ENCODE assay signal across 17 cellular contexts in genomic region chr1:67815303-67816095, GRCh38. TPM values are rescaled to one million over a fixed set of nuclear protein-coding genes. Genes with fewer than 3 reads are reported as not detected.
DNase-seq lines count a peak whose midpoint lies in the region; ATAC-seq and TF ChIP-seq lines count a peak whose summit lies in the region.
"Had no signal": no experiment of that assay in that cellular context is flagged by ENCODE, and none has a peak within 500 bp of the region (broad histone marks: within the 10 kb centered on the region; RNA-seq: fewer than 3 reads in every experiment).

No MANE protein-coding gene starts in this region.

- H3K36me3 ChIP-seq in SJSA1 (peaks cover 26% of the 10 kb centered on the region), tibial nerve (no peaks in the 10 kb centered on the region)
- H3K36me3 ChIP-seq in effector memory CD4-positive, alpha-beta T cell (ENCODE audit: control insufficient read depth, insufficient read depth, low read length) = no peaks in the 10 kb centered on the region
- H3K36me3 ChIP-seq: uterus had no signal

- WGBS in tibial nerve, 2 donors = 70 to 72% methylated on average over 16 to 17 of the region's 17 CpGs

- H3K27me3 Mint-ChIP-seq in natural killer cell treated with Interleukin-12 subunit alpha and Interleukin-12 subunit beta and Interleukin-15 and Interleukin-18, amount 100 ng/mL, for 72 hours = peaks cover 10 to 13% of the 10 kb centered on the region in 2 donors

- no peak overlapping the region for H3K4me3 Mint-ChIP-seq in natural killer cell treated with Interleukin-12 subunit alpha and Interleukin-12 subunit beta and Interleukin-15 and Interleukin-18, amount 100 ng/mL, for 72 hours
- H3K4me3 Mint-ChIP-seq: activated naive CD8-positive, alpha-beta T cell treated with anti-CD3 and anti-CD28 coated beads for 36 hours; B cell; T-helper 1 cell treated with Interleukin-12 subunit alpha and Interleukin-12 subunit beta and Interleukin-4 antibody, amounts not matched to agents 30 μg/mL and 1 μg/mL, for 36 hours had no signal

- H3K4me1 ChIP-seq in SJSA1 (replicated peaks) = peaks cover 42% of the 10 kb centered on the region
- peaks cover 0 to 84% (median 22%) of the 10 kb centered on the region in 4 donors for H3K4me1 ChIP-seq in tibial nerve
- no peaks in the 10 kb centered on the region for H3K4me1 ChIP-seq in effector memory CD4-positive, alpha-beta T cell (ENCODE audit: control insufficient read depth, insufficient read depth, low read length, poor library complexity, severe bottlenecking)

- H3K9me3 Mint-ChIP-seq in natural killer cell treated with Interleukin-12 subunit alpha and Interleukin-12 subunit beta and Interleukin-15 and Interleukin-18, amount 100 ng/mL, for 72 hours = no peaks in the 10 kb centered on the region
- H3K9me3 Mint-ChIP-seq: activated naive CD8-positive, alpha-beta T cell treated with anti-CD3 and anti-CD28 coated beads for 36 hours; naive B cell; T-helper 1 cell treated with Interleukin-12 subunit alpha and Interleukin-12 subunit beta and Interleukin-4 antibody, amounts not matched to agents 30 μg/mL and 1 μg/mL, for 36 hours had no signal

- H3K36me3 Mint-ChIP-seq in natural killer cell treated with Interleukin-12 subunit alpha and Interleukin-12 subunit beta and Interleukin-15 and Interleukin-18, amount 100 ng/mL, for 72 hours = no peaks in the 10 kb centered on the region
- H3K36me3 Mint-ChIP-seq: activated naive CD8-positive, alpha-beta T cell treated with anti-CD3 and anti-CD28 coated beads for 36 hours; naive B cell had no signal

- H3K27me3 ChIP-seq in SJSA1 (replicated peaks) = no peaks in the 10 kb centered on the region
- H3K27me3 ChIP-seq in tibial nerve = no peaks in the 10 kb centered on the region
- no peaks in the 10 kb centered on the region for H3K27me3 ChIP-seq in effector memory CD4-positive, alpha-beta T cell (replicated peaks; ENCODE audit: control insufficient read depth, insufficient read depth, low read length, poor library complexity, severe bottlenecking)
- H3K27me3 ChIP-seq: uterus had no signal

- H3K27ac ChIP-seq in SJSA1 = peak overlapping the region; percentile 72; the same call in 1 of the 2 replicates
- peak overlapping the region; percentile 25 for H3K27ac ChIP-seq in epithelial cell of prostate
- H3K27ac ChIP-seq in tibial nerve = peak overlapping the region in 3 of 4 donors; percentile 63 to 83 (median 76)
- H3K27ac ChIP-seq in effector memory CD4-positive, alpha-beta T cell (ENCODE audit: insufficient read depth, low read length, poor library complexity, severe bottlenecking) = no peak overlapping the region

- peaks cover 0 to 2% of the 10 kb centered on the region in 2 donors for H3K4me1 Mint-ChIP-seq in natural killer cell treated with Interleukin-12 subunit alpha and Interleukin-12 subunit beta and Interleukin-15 and Interleukin-18, amount 100 ng/mL, for 72 hours (ENCODE audit: low read depth in 2 of 2)
- H3K4me1 Mint-ChIP-seq: B cell, naive B cell had no signal

- no peak for TF ChIP-seq EP300 in tibial nerve (IDR thresholded peaks at IDR 0.05)

- H3K27ac Mint-ChIP-seq in natural killer cell treated with Interleukin-12 subunit alpha and Interleukin-12 subunit beta and Interleukin-15 and Interleukin-18, amount 100 ng/mL, for 72 hours = no peak overlapping the region
- H3K27ac Mint-ChIP-seq: activated naive CD8-positive, alpha-beta T cell treated with anti-CD3 and anti-CD28 coated beads for 36 hours; B cell; naive B cell; T-helper 1 cell treated with Interleukin-12 subunit alpha and Interleukin-12 subunit beta and Interleukin-4 antibody, amounts not matched to agents 30 μg/mL and 1 μg/mL, for 36 hours had no signal

- no peak for ATAC-seq in natural killer cell treated with Interleukin-12 subunit alpha and Interleukin-12 subunit beta and Interleukin-15 and Interleukin-18, amount 100 ng/mL, for 72 hours

- TF ChIP-seq POLR2A in tibial nerve (IDR thresholded peaks at IDR 0.05) = no peak

- H3K4me3 ChIP-seq in SJSA1 = no peak overlapping the region
- no peak overlapping the region for H3K4me3 ChIP-seq in tibial nerve
- H3K4me3 ChIP-seq in effector memory CD4-positive, alpha-beta T cell (ENCODE audit: insufficient read depth, low read depth, low read length, poor library complexity, severe bottlenecking) = no peak overlapping the region
- H3K4me3 ChIP-seq: uterus had no signal

- DNase-seq in SJSA1 (ENCODE audit: low read depth in 1 of 2, low spot score in 2 of 2) = no peak
- DNase-seq in epithelial cell of prostate (ENCODE audit: low read depth, low spot score) = no peak
- DNase-seq in mucosa of gallbladder (ENCODE audit: low spot score) = peak; percentile 52
- DNase-seq in tibial nerve (ENCODE audit: low spot score in 2 of 2) = no peak
- DNase-seq in effector memory CD4-positive, alpha-beta T cell = no peak
- no peak for DNase-seq in activated effector memory CD4-positive, alpha-beta T cell treated with anti-CD3 and anti-CD28 coated beads, Interleukin-2, amount 50 U/mL, for 16 hours
- no peak for DNase-seq in natural killer cell treated with Interleukin-12 subunit alpha and Interleukin-12 subunit beta and Interleukin-15 and Interleukin-18, amount 100 ng/mL, for 72 hours (ENCODE audit: low spot score)
- DNase-seq: activated CD4-positive, CD25-positive, alpha-beta regulatory T cell treated with anti-CD3 and anti-CD28 coated beads, Interleukin-2, amount 50 U/mL, for 72 hours; activated naive CD8-positive, alpha-beta T cell treated with anti-CD3 and anti-CD28 coated beads for 36 hours; DMS 273 treated with DMSO at 0.1 percent for 48 hours; MM.1S; naive B cell; NCI-H2029 treated with DMSO at 0.1 percent for 48 hours; NCI-H69; uterus had no signal

- no peak for TF ChIP-seq CTCF in tibial nerve (IDR thresholded peaks at IDR 0.05)

- no peaks in the 10 kb centered on the region for H3K9me3 ChIP-seq in SJSA1 (replicated peaks)
- no peaks in the 10 kb centered on the region for H3K9me3 ChIP-seq in tibial nerve
- no peaks in the 10 kb centered on the region for H3K9me3 ChIP-seq in effector memory CD4-positive, alpha-beta T cell (ENCODE audit: control insufficient read depth, low read length)
- H3K9me3 ChIP-seq: uterus had no signal

RNA-seq across cellular contexts. Expression of gene GNG12, which starts 17.8 kb away (rescaled TPM):
- 208 and 330 TPM in 2 replicates for total RNA-seq in SJSA1 (2014; rRNA removed; shearing (Covaris generic))
- total RNA-seq in mucosa of gallbladder (89.9 TPM), tibial nerve (10 to 100 TPM; 55.9 to 71.8 (median 68.4) TPM)
- total RNA-seq in natural killer cell treated with Interleukin-12 subunit alpha and Interleukin-12 subunit beta and Interleukin-15 and Interleukin-18, amount 100 ng/mL, for 72 hours = under 1 TPM; 0.21 to 0.28 TPM
- total RNA-seq: B cell had no signal

Comparison
In these comparisons a context has a peak if more than half of its experiments do, and no peak if none do; other contexts are left out.
1. RNA of gene GNG12, which starts 17.8 kb away (total RNA-seq): 208 to 330 TPM in SJSA1, 89.9 TPM in mucosa of gallbladder (single experiment) and 55.9 to 71.8 TPM in tibial nerve; 0.21 to 0.28 TPM in natural killer cell treated with Interleukin-12 subunit alpha and Interleukin-12 subunit beta and Interleukin-15 and Interleukin-18, amount 100 ng/mL, for 72 hours; every median in the first group is over 10 times any median in the second.